ENCODE assay signal across 8 cellular contexts in genomic region chr9:35604578-35605335, GRCh38. TPM values are rescaled to one million over a fixed set of nuclear protein-coding genes. Genes with fewer than 3 reads are reported as not detected.
DNase-seq lines count a peak whose midpoint lies in the region; ATAC-seq and TF ChIP-seq lines count a peak whose summit lies in the region.

A gene with protein sequence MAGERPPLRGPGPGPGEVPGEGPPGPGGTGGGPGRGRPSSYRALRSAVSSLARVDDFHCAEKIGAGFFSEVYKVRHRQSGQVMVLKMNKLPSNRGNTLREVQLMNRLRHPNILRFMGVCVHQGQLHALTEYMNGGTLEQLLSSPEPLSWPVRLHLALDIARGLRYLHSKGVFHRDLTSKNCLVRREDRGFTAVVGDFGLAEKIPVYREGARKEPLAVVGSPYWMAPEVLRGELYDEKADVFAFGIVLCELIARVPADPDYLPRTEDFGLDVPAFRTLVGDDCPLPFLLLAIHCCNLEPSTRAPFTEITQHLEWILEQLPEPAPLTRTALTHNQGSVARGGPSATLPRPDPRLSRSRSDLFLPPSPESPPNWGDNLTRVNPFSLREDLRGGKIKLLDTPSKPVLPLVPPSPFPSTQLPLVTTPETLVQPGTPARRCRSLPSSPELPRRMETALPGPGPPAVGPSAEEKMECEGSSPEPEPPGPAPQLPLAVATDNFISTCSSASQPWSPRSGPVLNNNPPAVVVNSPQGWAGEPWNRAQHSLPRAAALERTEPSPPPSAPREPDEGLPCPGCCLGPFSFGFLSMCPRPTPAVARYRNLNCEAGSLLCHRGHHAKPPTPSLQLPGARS (plus strand): TSS chr9:35605262. CDS start chr9:35605620, 358 bp downstream.

- H3K4me3 ChIP-seq in BLaER1: peak within 1 kb of the TSS; percentile 88
- H3K4me3 ChIP-seq in NT2/D1 (ENCODE audit: insufficient read length, low read depth): peak within 1 kb of the TSS; percentile 84
- H3K4me3 ChIP-seq in epithelial cell of proximal tubule (ENCODE audit: low read depth, low read length): peak within 1 kb of the TSS; percentile 85
- peak within 1 kb of the TSS; percentile 78 for H3K4me3 ChIP-seq in mucosa of descending colon

- intact Hi-C loops in mucosa of descending colon (cut with DNase I, micrococcal nuclease): no loop called here

- ATAC-seq in GM19351 (IDR thresholded peaks at IDR 0.05; ENCODE audit: unreplicated experiment) (peak; percentile 48), HG03521 (IDR thresholded peaks at IDR 0.05; ENCODE audit: unreplicated experiment) (peak; percentile 40), mucosa of descending colon (peak; percentile 76)

- H3K27me3 ChIP-seq in BLaER1 (no peaks in the 10 kb centered on the region), NT2/D1 (ENCODE audit: insufficient read depth, insufficient read length) (no peaks in the 10 kb centered on the region)

- H3K4me1 ChIP-seq in BLaER1: peaks cover 48% of the 10 kb centered on the region
- H3K4me1 ChIP-seq in NT2/D1 (ENCODE audit: insufficient read depth, insufficient read length): peaks cover 10% of the 10 kb centered on the region
- peaks cover 20% of the 10 kb centered on the region for H3K4me1 ChIP-seq in mucosa of descending colon (ENCODE audit: low read depth)

- peak within 1 kb of the TSS; percentile 87 for H3K9ac ChIP-seq in BLaER1
- peak within 1 kb of the TSS; percentile 84 for H3K9ac ChIP-seq in NT2/D1 (ENCODE audit: insufficient read length, low read depth)

- TF ChIP-seq CTCF in epithelial cell of proximal tubule (conservative IDR thresholded peaks at IDR 0.05; ENCODE audit: low read depth, low read length): no peak
- TF ChIP-seq CTCF in mucosa of descending colon (IDR thresholded peaks at IDR 0.05): no peak

- H3K4me2 ChIP-seq in BLaER1: peak within 1 kb of the TSS; percentile 99

- peak within 1 kb of the TSS; percentile 86 for H3K27ac ChIP-seq in BLaER1

- H3K9me3 ChIP-seq in BLaER1 (no peaks in the 10 kb centered on the region), NT2/D1 (ENCODE audit: insufficient read depth, low read length) (0 out of 2 replicates have a peak, but pooled peaks cover 3% of the 10 kb centered on the region), mucosa of descending colon (no peaks in the 10 kb centered on the region)

- H3K36me3 ChIP-seq in BLaER1 (peaks cover 31% of the 10 kb centered on the region), NT2/D1 (ENCODE audit: insufficient read depth, insufficient read length, low read length) (peaks cover 34% of the 10 kb centered on the region), mucosa of descending colon (ENCODE audit: low read depth) (peaks cover 15% of the 10 kb centered on the region)

- DNase-seq in NT2/D1 (ENCODE audit: low read depth, low spot score): peak; percentile 67
- peak; percentile 70 for DNase-seq in activated T-cell treated with anti-CD3 and anti-CD28 coated beads for 4 hours
- no peak for DNase-seq in epithelial cell of proximal tubule (ENCODE audit: low read depth)
- peak; percentile 85 to 92 (median 90) for DNase-seq in mucosa of descending colon
- peak; percentile 81 to 86 for DNase-seq in stimulated activated CD8-positive, alpha-beta memory T cell treated with anti-CD3 and anti-CD28 coated beads, Interleukin-2, amount 100 ng/mL, for 48 hours (ENCODE audit: low read depth in 2 of 2)

- H4K20me1 ChIP-seq in BLaER1: peaks cover 42% of the 10 kb centered on the region

RNA-seq across cellular contexts. Expression of the gene that starts here (rescaled TPM):
- total RNA-seq in epithelial cell of proximal tubule (23.5 and 24.0 TPM in 2 replicates), mucosa of descending colon (10 to 100 TPM; 35.8 to 71.9 (median 41.8) TPM)
